ENCODE assay signal across 24 cellular contexts in the genomic region with DNA sequence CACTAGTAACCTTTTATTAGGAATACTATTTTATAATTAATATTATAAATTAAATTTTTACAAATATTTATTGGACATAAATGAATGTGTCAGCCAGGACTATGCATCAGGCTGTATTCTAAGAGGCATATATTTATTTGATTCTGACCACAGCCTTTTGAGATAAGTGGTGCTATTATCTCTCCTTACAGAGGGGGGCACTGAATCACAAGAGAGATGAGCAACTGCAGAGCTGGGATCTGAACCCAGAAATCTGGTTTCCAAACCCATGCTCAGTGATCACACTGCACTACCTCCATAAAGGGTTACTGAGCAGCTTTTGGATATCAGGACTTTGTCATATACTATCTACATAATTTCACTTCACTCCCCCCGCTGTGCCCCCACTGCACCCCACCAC.
DNase-seq lines count a peak whose midpoint lies in the region; ATAC-seq and TF ChIP-seq lines count a peak whose summit lies in the region.
"Had no signal": no experiment of that assay in that cellular context is flagged by ENCODE, and none has a peak within 500 bp of the region (broad histone marks: within the 10 kb centered on the region; RNA-seq: fewer than 3 reads in every experiment).

No MANE protein-coding gene starts in this region.

- intact Hi-C loops in sciatic nerve (cut with DNase I): no loop called here

- DNase-seq in D341Med (ENCODE audit: low spot score) (peak; percentile 18), LNCaP clone FGC (ENCODE audit: low read depth) (no peak), amniotic epithelial cell (ENCODE audit: low read depth) (peak; percentile 6), ureter (ENCODE audit: low spot score) (no peak), AG08395 (ENCODE audit: low spot score) (no peak), sciatic nerve (ENCODE audit: low spot score) (no peak)
- DNase-seq: activated CD4-positive, alpha-beta T cell treated with anti-CD3 and anti-CD28 coated beads, Interleukin-2, amount 10 ng/mL, durations not matched to agents 24 days and 14 days; activated naive CD4-positive, alpha-beta T cell; activated T-cell treated with anti-CD3 and anti-CD28 coated beads for 4 hours; AML-193; aorta; Caco-2; cerebellar nuclear complex; effector CD8-positive, alpha-beta T cell; GF-D8; natural killer cell; NCI-H1417; NCI-H345; PC-9; posterior cingulate gyrus; T-helper 9 cell had no signal

- 0 out of 2 replicates have a peak, but pooled peaks have one; percentile 9 for TF ChIP-seq CTCF in LNCaP clone FGC (IDR thresholded peaks at IDR 0.05; ENCODE audit: control insufficient read depth, extremely low read depth, insufficient read depth)

- peak; percentile 22 for ATAC-seq in GM18511 (IDR thresholded peaks at IDR 0.05; ENCODE audit: unreplicated experiment)
- no peak for ATAC-seq in sciatic nerve
- no peak for ATAC-seq in HG03097 (IDR thresholded peaks at IDR 0.05; ENCODE audit: low FRiP score, unreplicated experiment)
- ATAC-seq: natural killer cell had no signal

- H3K4me3 ChIP-seq in LNCaP clone FGC (ENCODE audit: low read depth, low read length): no peak overlapping the region
- H3K4me3 ChIP-seq: PC-9, thoracic aorta had no signal

Comparison
In these comparisons a context has a peak if more than half of its experiments do, and no peak if none do; other contexts are left out.
1. DNase-seq: peak in D341Med (single experiment) and amniotic epithelial cell (single experiment); none in LNCaP clone FGC (single experiment), ureter (single experiment), AG08395 (single experiment) and sciatic nerve (single experiment).